In genomic region chr1:214154596-214155261, GRCh38 we compare ENCODE assay signal across 19 cellular contexts.
"Had no signal": no experiment of that assay in that cellular context is flagged by ENCODE, and none has a peak within 500 bp of the region (broad histone marks: within the 10 kb centered on the region; RNA-seq: fewer than 3 reads in every experiment).

No MANE protein-coding gene starts in this region.

- DNase-seq: activated CD4-positive, alpha-beta T cell treated with anti-CD3 and anti-CD28 coated beads, Interleukin-2, amount 50 U/mL, for 1 hour; activated CD4-positive, CD25-positive, alpha-beta regulatory T cell treated with anti-CD3 and anti-CD28 coated beads, Interleukin-2, amount 50 U/mL, for 72 hours; activated CD8-positive, alpha-beta memory T cell treated with anti-CD3 and anti-CD28 coated beads, Interleukin-2, amount 50 U/mL, for 4 hours; activated effector memory CD4-positive, alpha-beta T cell treated with anti-CD3 and anti-CD28 coated beads, Interleukin-2, amount 50 U/mL, for 16 hours; activated T-cell treated with anti-CD3 and anti-CD28 coated beads, Interleukin-2, amount 50 U/mL, for 48 hours; dermis blood vessel endothelial cell; foreskin keratinocyte; glutamatergic neuron; hippocampal formation; left ventricle myocardium superior; pancreas; spleen; stimulated activated CD4-positive, alpha-beta T cell treated with anti-CD3 and anti-CD28 coated beads, Interleukin-4, amount 100 ng/mL, for 4 hours; stimulated activated naive B cell treated with anti-CD40 and anti-IgM and Interleukin-4, amounts not matched to agents 10 μg/mL and 1 μg/mL and 100 μg/mL, for 72 hours; T1000; upper lobe of right lung had no signal

- H3K4me3 ChIP-seq: pancreas, spleen, thoracic aorta, upper lobe of right lung had no signal

- H3K4me3 Mint-ChIP-seq: activated naive CD4-positive, alpha-beta T cell treated with anti-CD3 and anti-CD28 coated beads, Interleukin-2, amount 50 U/mL, for 24 hours; stimulated activated naive B cell treated with anti-CD40 and anti-IgM and Interleukin-4, amounts not matched to agents 10 μg/mL and 1 μg/mL and 100 μg/mL, for 72 hours had no signal

- H3K9me3 Mint-ChIP-seq: activated naive CD4-positive, alpha-beta T cell treated with anti-CD3 and anti-CD28 coated beads, Interleukin-2, amount 50 U/mL, for 24 hours; stimulated activated naive B cell treated with anti-CD40 and anti-IgM and Interleukin-4, amounts not matched to agents 10 μg/mL and 1 μg/mL and 100 μg/mL, for 72 hours had no signal

- H3K27ac ChIP-seq: epithelial cell of prostate, foreskin keratinocyte, pancreas, spleen, thoracic aorta, upper lobe of right lung had no signal

- H3K27me3 ChIP-seq: foreskin keratinocyte, pancreas had no signal

- H3K36me3 ChIP-seq: pancreas, spleen, thoracic aorta, upper lobe of right lung had no signal

- H3K27ac Mint-ChIP-seq: activated naive CD4-positive, alpha-beta T cell treated with anti-CD3 and anti-CD28 coated beads, Interleukin-2, amount 50 U/mL, for 24 hours; stimulated activated naive B cell treated with anti-CD40 and anti-IgM and Interleukin-4, amounts not matched to agents 10 μg/mL and 1 μg/mL and 100 μg/mL, for 72 hours had no signal

- ATAC-seq: foreskin keratinocyte; left ventricle myocardium superior; pancreas; stimulated activated naive B cell treated with anti-CD40 and anti-IgM and Interleukin-4, amounts not matched to agents 10 μg/mL and 1 μg/mL and 100 μg/mL, for 72 hours; upper lobe of right lung had no signal

- H3K4me1 Mint-ChIP-seq: activated naive CD4-positive, alpha-beta T cell treated with anti-CD3 and anti-CD28 coated beads, Interleukin-2, amount 50 U/mL, for 24 hours; stimulated activated naive B cell treated with anti-CD40 and anti-IgM and Interleukin-4, amounts not matched to agents 10 μg/mL and 1 μg/mL and 100 μg/mL, for 72 hours had no signal

- H3K4me1 ChIP-seq: foreskin keratinocyte, pancreas, spleen, upper lobe of right lung had no signal

- H3K9me3 ChIP-seq: pancreas, spleen, thoracic aorta, upper lobe of right lung had no signal

- H3K36me3 Mint-ChIP-seq: activated naive CD4-positive, alpha-beta T cell treated with anti-CD3 and anti-CD28 coated beads, Interleukin-2, amount 50 U/mL, for 24 hours; stimulated activated naive B cell treated with anti-CD40 and anti-IgM and Interleukin-4, amounts not matched to agents 10 μg/mL and 1 μg/mL and 100 μg/mL, for 72 hours had no signal
